22 cellular contexts compared by ENCODE assay signal in the genomic region with DNA sequence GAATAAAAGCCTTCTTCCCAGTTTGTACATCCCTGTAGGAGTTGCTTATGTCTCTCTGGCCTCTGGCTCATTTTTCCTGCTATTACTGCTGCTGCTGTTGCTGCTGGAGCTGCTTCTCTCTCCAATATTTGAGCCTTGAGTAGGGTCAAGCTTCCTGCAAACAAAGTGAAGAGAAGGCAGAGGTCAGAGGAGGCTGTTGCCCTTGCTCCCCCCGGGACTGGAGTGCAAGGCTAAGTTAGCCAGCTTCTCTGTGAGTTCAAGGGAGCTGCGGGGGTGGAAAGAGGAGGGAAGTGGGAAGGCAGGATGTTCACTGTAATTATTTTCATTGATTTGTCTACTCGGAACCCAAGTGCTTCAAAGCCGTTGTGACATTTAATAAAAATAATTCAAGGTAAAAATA.
DNase-seq lines count a peak whose midpoint lies in the region; ATAC-seq and TF ChIP-seq lines count a peak whose summit lies in the region.
"Had no signal": no experiment of that assay in that cellular context is flagged by ENCODE, and none has a peak within 500 bp of the region (broad histone marks: within the 10 kb centered on the region; RNA-seq: fewer than 3 reads in every experiment).

No MANE protein-coding gene starts in this region.

- peaks cover 35% of the 10 kb centered on the region for H3K27me3 Mint-ChIP-seq in Calu3 (ENCODE audit: unreplicated experiment)

- no peak overlapping the region for H3K4me2 ChIP-seq in hepatocyte
- H3K4me2 ChIP-seq: BLaER1 had no signal

- BruUV-seq in Calu3 (replicated peaks; lab: Mats Ljungman, UMichigan): no TSS peak

- H3K27ac ChIP-seq in right atrium auricular region (no peak overlapping the region), hepatocyte (no peak overlapping the region)
- H3K27ac ChIP-seq: 22Rv1, BLaER1, C4-2B, GM23248 had no signal

- H3K79me2 ChIP-seq in hepatocyte: no peaks in the 10 kb centered on the region

- TF ChIP-seq CTCF in right atrium auricular region (IDR thresholded peaks at IDR 0.05) (no peak), hepatocyte (IDR thresholded peaks at IDR 0.05; ENCODE audit: poor library complexity) (no peak), Calu3 (IDR thresholded peaks at IDR 0.05; ENCODE audit: unreplicated experiment) (no peak)

- H3K36me3 ChIP-seq in right atrium auricular region (no peaks in the 10 kb centered on the region), hepatocyte (replicated peaks; ENCODE audit: insufficient read depth, low read depth) (no peaks in the 10 kb centered on the region)
- H3K36me3 ChIP-seq: BLaER1 had no signal

- H3K9me3 ChIP-seq in right atrium auricular region: no peaks in the 10 kb centered on the region
- no peaks in the 10 kb centered on the region for H3K9me3 ChIP-seq in hepatocyte (ENCODE audit: low read depth)
- H3K9me3 ChIP-seq: BLaER1, Caco-2 had no signal

- no peaks in the 10 kb centered on the region for H3K36me3 Mint-ChIP-seq in Calu3 (ENCODE audit: insufficient read depth, unreplicated experiment)
- H3K36me3 Mint-ChIP-seq: CD4-positive, CD25-positive, alpha-beta regulatory T cell; CD8-positive, alpha-beta T cell had no signal

- H3K4me1 ChIP-seq in right atrium auricular region (peaks cover 0 to 18% of the 10 kb centered on the region in 2 donors), hepatocyte (ENCODE audit: insufficient read depth) (no peaks in the 10 kb centered on the region)
- H3K4me1 ChIP-seq: BLaER1, Caco-2 had no signal

- no peak overlapping the region for H2AFZ ChIP-seq in hepatocyte
- H2AFZ ChIP-seq: GM23248 had no signal

- H3K4me3 Mint-ChIP-seq in Calu3 (ENCODE audit: low read depth, unreplicated experiment): no peak overlapping the region
- H3K4me3 Mint-ChIP-seq: B cell; CD4-positive, CD25-positive, alpha-beta regulatory T cell; CD8-positive, alpha-beta T cell had no signal

- 60% methylated on average over 4 of the region's 4 CpGs for WGBS in hepatocyte (ENCODE audit: low lambda C conversion rate, missing lambda C conversion rate)

- H3K4me3 ChIP-seq in right atrium auricular region (no peak overlapping the region), hepatocyte (no peak overlapping the region)
- H3K4me3 ChIP-seq: BLaER1, GM12878, GM23248 had no signal

- peak; percentile 44 for DNase-seq in cardiac septum (ENCODE audit: low spot score)
- no peak for DNase-seq in Right ventricle myocardium inferior (ENCODE audit: missing footprints)
- DNase-seq in left ventricle myocardium superior: no peak
- no peak for DNase-seq in right atrium auricular region (ENCODE audit: low spot score)
- DNase-seq in left lobe of liver (ENCODE audit: low spot score): no peak
- no peak for DNase-seq in hepatocyte (ENCODE audit: low spot score)
- no peak for DNase-seq in Calu3
- DNase-seq: Caco-2; CD4-positive, CD25-positive, alpha-beta regulatory T cell; CD8-positive, alpha-beta T cell; DMS 273 treated with DMSO at 0.1 percent for 48 hours; DMS79; EL; GDM1; GM23248; H7; HCEC 1CT had no signal

- CTCF ChIA-PET in Calu3 (lab: Charles Lee): no interaction called here

- ATAC-seq in Right ventricle myocardium inferior (no peak), left ventricle myocardium superior (peak; percentile 34), left lobe of liver (peak; percentile 45)
- ATAC-seq: CD8-positive, alpha-beta T cell; GM12878 had no signal

- no peaks in the 10 kb centered on the region for H3K9me3 Mint-ChIP-seq in Calu3 (ENCODE audit: low read depth, unreplicated experiment)
- H3K9me3 Mint-ChIP-seq: CD4-positive, CD25-positive, alpha-beta regulatory T cell; CD8-positive, alpha-beta T cell had no signal

- no peaks in the 10 kb centered on the region for H3K9me2 ChIP-seq in hepatocyte (replicated peaks; ENCODE audit: insufficient read depth)

- H3K4me1 Mint-ChIP-seq in Calu3 (ENCODE audit: low read depth, unreplicated experiment): no peaks in the 10 kb centered on the region
- H3K4me1 Mint-ChIP-seq: B cell; CD4-positive, CD25-positive, alpha-beta regulatory T cell had no signal

- H3K27me3 ChIP-seq in right atrium auricular region (no peaks in the 10 kb centered on the region), hepatocyte (peaks cover 21% of the 10 kb centered on the region)
- H3K27me3 ChIP-seq: BLaER1 had no signal

- H3K27ac Mint-ChIP-seq in Calu3 (ENCODE audit: unreplicated experiment): no peak overlapping the region
- H3K27ac Mint-ChIP-seq: B cell; CD4-positive, CD25-positive, alpha-beta regulatory T cell; CD8-positive, alpha-beta T cell had no signal

- H4K20me1 ChIP-seq in hepatocyte (ENCODE audit: insufficient read depth, poor library complexity, severe bottlenecking): no peaks in the 10 kb centered on the region

- intact Hi-C loops in cardiac septum (cut with DNase I): no loop called here
- intact Hi-C loops in Right ventricle myocardium inferior (cut with DNase I): no loop called here
- intact Hi-C loops in left ventricle myocardium superior (cut with micrococcal nuclease): no loop called here
- intact Hi-C loops in Calu3 (cut with micrococcal nuclease; ENCODE audit: unreplicated experiment): no loop called here
